In the genomic region with DNA sequence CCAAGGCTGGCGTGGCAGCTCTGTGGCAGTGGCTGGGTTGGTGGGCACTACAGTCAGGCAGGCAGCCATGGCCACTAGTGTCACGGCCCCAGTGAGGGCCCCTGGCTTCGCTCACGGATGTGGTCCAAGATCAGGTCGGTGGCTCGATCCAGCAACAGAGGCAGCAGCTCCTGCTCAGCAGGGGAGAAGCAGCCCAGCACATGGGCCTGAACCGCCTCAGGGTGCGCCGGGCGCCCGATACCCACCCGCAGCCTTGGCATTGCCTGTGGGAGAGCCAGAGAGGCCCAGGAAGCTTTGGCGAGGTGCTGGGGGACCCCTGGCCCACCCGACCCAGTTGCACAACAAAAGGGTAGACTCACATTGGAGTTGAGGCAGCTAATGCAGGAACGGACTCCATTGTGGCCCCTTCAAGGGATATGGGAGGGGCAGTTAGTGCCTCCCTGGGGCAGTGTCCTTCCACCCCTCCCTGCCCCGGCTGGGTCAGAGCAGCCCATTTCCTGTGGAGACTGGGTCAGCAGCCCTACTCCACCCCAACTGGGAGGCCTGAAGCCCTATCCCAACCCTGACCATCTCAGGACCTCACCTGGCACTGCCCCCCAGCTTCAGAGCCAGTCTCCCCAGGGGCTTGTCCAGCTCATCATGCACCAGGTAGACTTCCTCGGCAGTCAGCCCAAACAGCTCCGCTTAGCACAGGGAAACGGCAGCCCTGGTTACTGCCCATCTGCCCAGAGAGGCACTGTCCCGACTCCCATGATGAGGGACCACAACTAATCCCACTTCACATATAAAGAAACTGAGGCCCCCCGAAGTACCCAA, we compare ENCODE assay signal across 9 cellular contexts. TPM values are rescaled to one million over a fixed set of nuclear protein-coding genes. Genes with fewer than 3 reads are reported as not detected.
DNase-seq lines count a peak whose midpoint lies in the region; ATAC-seq and TF ChIP-seq lines count a peak whose summit lies in the region.
"Had no signal": no experiment of that assay in that cellular context is flagged by ENCODE, and none has a peak within 500 bp of the region (broad histone marks: within the 10 kb centered on the region; RNA-seq: fewer than 3 reads in every experiment).

No MANE protein-coding gene starts in this region.

- no peaks in the 10 kb centered on the region for H3K9me3 Mint-ChIP-seq in progenitor cell of endocrine pancreas (ENCODE audit: low read depth)

- CTCF ChIA-PET in OCI-LY7 (lab: Charles Lee; ENCODE audit: unreplicated experiment): no interaction called here

- H3K36me3 Mint-ChIP-seq in progenitor cell of endocrine pancreas (ENCODE audit: insufficient read depth): no peaks in the 10 kb centered on the region

- DNase-seq in COLO668 (lab: John Stamatoyannopoulos, UW; ENCODE audit: unreplicated experiment) (peak; percentile 14), OCI-LY7 (ENCODE audit: low spot score) (no peak), epithelial cell of esophagus (ENCODE audit: low read depth) (no peak), progenitor cell of endocrine pancreas (ENCODE audit: low spot score, unreplicated experiment) (no peak)
- DNase-seq: NCI-H1694 had no signal

- H3K4me3 ChIP-seq in OCI-LY7 (ENCODE audit: low read depth, low read length, poor library complexity, severe bottlenecking) (peak overlapping the region; percentile 72), epithelial cell of esophagus (ENCODE audit: low read length) (peak overlapping the region; percentile 73)

- H4K20me1 ChIP-seq in OCI-LY7 (ENCODE audit: insufficient read depth, low read length): no peaks in the 10 kb centered on the region; the same call in 1 of the 2 replicates

- no peak for TF ChIP-seq CTCF in OCI-LY7 (conservative IDR thresholded peaks at IDR 0.05; ENCODE audit: low read length)
- no peak for TF ChIP-seq CTCF in epithelial cell of esophagus (IDR thresholded peaks at IDR 0.05; ENCODE audit: insufficient read depth, low read depth, low read length, missing control alignments)
- TF ChIP-seq CTCF in progenitor cell of endocrine pancreas (IDR thresholded peaks at IDR 0.05; ENCODE audit: unreplicated experiment): no peak

- H3K9me3 ChIP-seq in OCI-LY7 (ENCODE audit: low read length): no peaks in the 10 kb centered on the region

- H3K9me2 ChIP-seq in OCI-LY7 (ENCODE audit: insufficient read depth, low read length): no peaks in the 10 kb centered on the region

- POLR2A ChIA-PET in OCI-LY7 (lab: Charles Lee): interaction anchor here (1.1 kb wide), 1 partner anchor 15 kb away, joined by 3 read pairs; no protein-coding TSS in a partner anchor

- ATAC-seq in GM18867 (IDR thresholded peaks at IDR 0.05; ENCODE audit: unreplicated experiment): no peak
- ATAC-seq in HG03565 (IDR thresholded peaks at IDR 0.05; ENCODE audit: unreplicated experiment): no peak
- no peak for ATAC-seq in GM18498 (IDR thresholded peaks at IDR 0.05; ENCODE audit: unreplicated experiment)
- ATAC-seq in HG03196 (IDR thresholded peaks at IDR 0.05; ENCODE audit: unreplicated experiment): no peak

- no TSS peak for BruUV-seq in OCI-LY7 (replicated peaks; lab: Mats Ljungman, UMichigan)

- no peak overlapping the region for H2AFZ ChIP-seq in OCI-LY7 (ENCODE audit: low read length)

- no peak overlapping the region for H3K27ac ChIP-seq in OCI-LY7 (ENCODE audit: low read depth, low read length, poor library complexity, severe bottlenecking)

- peaks cover 19% of the 10 kb centered on the region for H3K4me1 ChIP-seq in OCI-LY7 (ENCODE audit: insufficient read depth, low read length, poor library complexity, severe bottlenecking)

- intact Hi-C loops in OCI-LY7 (cut with micrococcal nuclease; ENCODE audit: unreplicated experiment): no loop called here

- peaks cover 9% of the 10 kb centered on the region for H3K4me1 Mint-ChIP-seq in progenitor cell of endocrine pancreas (ENCODE audit: low read depth)

- H3K4me3 Mint-ChIP-seq in progenitor cell of endocrine pancreas (ENCODE audit: low read depth): peak overlapping the region; percentile 66

- H3K27ac Mint-ChIP-seq in progenitor cell of endocrine pancreas: no peak overlapping the region

- no peaks in the 10 kb centered on the region for H3K36me3 ChIP-seq in OCI-LY7 (ENCODE audit: insufficient read depth, low read length)

- H3K27me3 Mint-ChIP-seq in progenitor cell of endocrine pancreas: no peaks in the 10 kb centered on the region

- no peaks in the 10 kb centered on the region for H3K79me2 ChIP-seq in OCI-LY7 (ENCODE audit: insufficient read depth, low read depth, low read length)

- H3K4me2 ChIP-seq in OCI-LY7 (ENCODE audit: low read length): peak overlapping the region; percentile 92

RNA-seq across cellular contexts. Expression of gene PTRH1, which starts 1.2 kb away (rescaled TPM):
- 11.1 and 12.4 TPM in 2 replicates for total RNA-seq in OCI-LY7 (2014; rRNA removed; shearing (Covaris generic))
- total RNA-seq in OCI-LY7 (2022): 8.9 and 10.2 TPM in 2 replicates
- 11.3 and 11.9 TPM in 2 replicates for total RNA-seq in progenitor cell of endocrine pancreas

RNA-seq across cellular contexts. Expression of gene TTC16, which starts 1.7 kb away (rescaled TPM):
- not detected in 2 replicates for total RNA-seq in OCI-LY7 (2014; rRNA removed; shearing (Covaris generic))
- total RNA-seq in OCI-LY7 (2022) (not detected in 2 replicates), progenitor cell of endocrine pancreas (0.07 TPM in 1 of 2 replicates, not detected in the other)

RNA-seq across cellular contexts. Expression of gene CFAP157, which starts 7.4 kb away (rescaled TPM):
- total RNA-seq in OCI-LY7 (2014; rRNA removed; shearing (Covaris generic)): 0.22 TPM in 1 of 2 replicates, not detected in the other
- total RNA-seq in OCI-LY7 (2022) (0.13 TPM in 1 of 2 replicates, not detected in the other), progenitor cell of endocrine pancreas (1.2 and 1.3 TPM in 2 replicates)

RNA-seq across cellular contexts. Expression of gene TOR2A, which starts 20.9 kb away (rescaled TPM):
- 8.9 and 13.9 TPM in 2 replicates for total RNA-seq in OCI-LY7 (2014; rRNA removed; shearing (Covaris generic))
- total RNA-seq in OCI-LY7 (2022) (17.9 and 21.6 TPM in 2 replicates), progenitor cell of endocrine pancreas (21.8 and 24.2 TPM in 2 replicates)
